Comparison of ENCODE assay signal across 8 cellular contexts in the genomic region with DNA sequence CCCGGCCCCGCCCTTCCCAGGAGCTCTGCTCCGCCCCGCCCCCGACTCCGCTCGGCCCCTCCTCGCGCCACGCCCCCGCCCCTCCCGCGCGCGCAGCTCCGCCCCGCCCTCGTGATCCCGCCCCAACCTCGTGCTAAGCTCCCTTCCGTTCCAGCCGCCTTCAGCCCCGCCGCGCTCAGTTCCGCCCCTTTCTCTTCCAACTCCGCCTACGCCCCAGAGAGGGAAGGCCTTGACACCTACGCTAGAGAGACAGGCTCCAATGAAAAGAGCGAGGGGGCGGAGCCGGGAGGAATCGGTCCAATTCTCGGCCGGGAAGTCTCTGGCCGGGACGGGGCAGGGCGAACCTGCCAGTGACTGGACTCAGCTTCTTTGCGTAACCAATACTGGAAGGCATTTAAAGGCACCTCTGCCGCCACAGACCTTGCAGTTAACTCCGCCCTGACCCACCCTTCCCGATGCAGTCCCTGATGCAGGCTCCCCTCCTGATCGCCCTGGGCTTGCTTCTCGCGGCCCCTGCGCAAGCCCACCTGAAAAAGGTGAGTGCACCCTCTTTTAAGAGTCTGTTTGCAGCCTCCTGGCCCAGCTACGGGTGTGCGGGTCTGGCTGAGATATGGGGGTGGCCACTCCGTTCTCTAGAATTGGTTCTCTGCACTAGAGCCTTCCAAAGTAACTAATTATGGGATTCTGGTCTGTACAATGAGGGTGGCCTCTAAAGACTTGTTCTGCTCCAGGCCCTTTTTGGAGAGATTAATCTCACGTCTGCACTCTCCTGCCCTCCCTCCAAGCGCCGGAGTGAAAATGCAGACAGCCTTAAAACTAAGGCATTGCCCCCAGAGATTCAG. TPM values are rescaled to one million over a fixed set of nuclear protein-coding genes. Genes with fewer than 3 reads are reported as not detected.
DNase-seq lines count a peak whose midpoint lies in the region; ATAC-seq and TF ChIP-seq lines count a peak whose summit lies in the region.

Gene GM2A, plus strand, starts transcription at position 424 of the 842 bp plus-strand sequence. Its CDS starts 32 bp downstream, at position 456.

- H3K4me2 ChIP-seq in Karpas-422 (ENCODE audit: low read depth, low read length, poor library complexity, severe bottlenecking), result peak within 1 kb of the TSS; percentile 89

- peaks cover 62% of the 10 kb centered on the region for H3K4me1 ChIP-seq in Karpas-422 (ENCODE audit: low read length)
- H3K4me1 ChIP-seq in esophagus muscularis mucosa, result peaks cover 31 to 51% (median 39%) of the 10 kb centered on the region in 4 donors
- H3K4me1 ChIP-seq in muscle layer of duodenum (ENCODE audit: control insufficient read depth in 1 of 2, insufficient read depth in 2 of 2, low read length in 2 of 2), result peaks cover 6 to 19% of the 10 kb centered on the region in 2 donors

- H3K4me3 ChIP-seq in Karpas-422 (ENCODE audit: low read length) (peak within 1 kb of the TSS; percentile 83), esophagus muscularis mucosa (peak within 1 kb of the TSS; percentile 54 to 75 (median 66)), muscle layer of duodenum (ENCODE audit: low read depth in 1 of 2, low read length in 2 of 2) (peak within 1 kb of the TSS; percentile 70 to 81)

- peak within 1 kb of the TSS; percentile 89 for H3K9ac ChIP-seq in Karpas-422 (ENCODE audit: low read length)

- peak within 1 kb of the TSS; percentile 76 for H2AFZ ChIP-seq in Karpas-422 (ENCODE audit: low read length)

- no peaks in the 10 kb centered on the region for H3K9me3 ChIP-seq in Karpas-422 (ENCODE audit: low read length)
- H3K9me3 ChIP-seq in esophagus muscularis mucosa, result no peaks in the 10 kb centered on the region
- H3K9me3 ChIP-seq in muscle layer of duodenum (ENCODE audit: control insufficient read depth in 1 of 2, low read length in 2 of 2), result no peaks in the 10 kb centered on the region

- ATAC-seq in GM21825 (IDR thresholded peaks at IDR 0.05; ENCODE audit: unreplicated experiment), result peak; percentile 87

- TF ChIP-seq CTCF in esophagus muscularis mucosa (IDR thresholded peaks at IDR 0.05), result no peak

- peak; percentile 90 for DNase-seq in DMS79 treated with DMSO at 0.1 percent for 48 hours (lab: John Stamatoyannopoulos, UW)
- peak; percentile 100 for DNase-seq in Karpas-422
- DNase-seq in RKO (ENCODE audit: low spot score), result peak; percentile 99
- DNase-seq in activated T-helper 1 cell treated with Interleukin-2 at 50 U/mL for 16 hours (ENCODE audit: low read depth), result peak; percentile 97
- DNase-seq in esophagus muscularis mucosa (ENCODE audit: extremely low spot score), result peak; percentile 100
- DNase-seq in stimulated activated CD8-positive, alpha-beta memory T cell treated with anti-CD3 and anti-CD28 coated beads, Interleukin-7, amount 100 ng/mL, for 4 hours (ENCODE audit: low read depth in 2 of 2), result peak; percentile 97

- intact Hi-C loops in esophagus muscularis mucosa (cut with DNase I), result no loop called here

- TF ChIP-seq POLR2A in esophagus muscularis mucosa (IDR thresholded peaks at IDR 0.05; ENCODE audit: low read depth), result peak; percentile 65

- no peak for TF ChIP-seq EP300 in esophagus muscularis mucosa (IDR thresholded peaks at IDR 0.05)

- H3K27ac ChIP-seq in Karpas-422 (ENCODE audit: low read length), result peak within 1 kb of the TSS; percentile 87
- H3K27ac ChIP-seq in esophagus muscularis mucosa (replicated peaks in 1 of 4), result peak within 1 kb of the TSS; percentile 77 to 84 (median 82)
- peak within 1 kb of the TSS; percentile 70 for H3K27ac ChIP-seq in muscle layer of duodenum (ENCODE audit: low read length)

- no peaks in the 10 kb centered on the region for H3K9me2 ChIP-seq in Karpas-422 (replicated peaks; ENCODE audit: insufficient read depth, low read length)

- H4K20me1 ChIP-seq in Karpas-422 (ENCODE audit: insufficient read depth, low read depth, low read length), result peaks cover 12% of the 10 kb centered on the region

- H3K36me3 ChIP-seq in Karpas-422 (ENCODE audit: insufficient read depth, low read length) (no peaks in the 10 kb centered on the region; the same call in 1 of the 2 replicates), esophagus muscularis mucosa (peaks cover 0 to 2% (median 0%) of the 10 kb centered on the region in 4 donors), muscle layer of duodenum (ENCODE audit: control insufficient read depth in 1 of 2, insufficient read depth in 2 of 2, low read length in 2 of 2) (no peaks in the 10 kb centered on the region)

- under 1% methylated on average over 36 of the region's 52 CpGs for WGBS in esophagus muscularis mucosa

- H3K79me2 ChIP-seq in Karpas-422 (ENCODE audit: low read length), result peaks cover 50% of the 10 kb centered on the region

- H3K27me3 ChIP-seq in Karpas-422 (ENCODE audit: low read length) (no peaks in the 10 kb centered on the region), esophagus muscularis mucosa (no peaks in the 10 kb centered on the region), muscle layer of duodenum (ENCODE audit: low read depth, low read length) (no peaks in the 10 kb centered on the region)

RNA-seq across cellular contexts. Expression of gene GM2A, which starts in this region (rescaled TPM):
- total RNA-seq in Karpas-422 (2014; rRNA removed; shearing (Covaris generic); ENCODE audit: low replicate concordance), result 132 and 133 TPM in 2 replicates
- 10 to 100 TPM; 28.3 to 32.0 (median 30.1) TPM for total RNA-seq in esophagus muscularis mucosa

Comparison
In these comparisons a context has a peak if more than half of its experiments do, and no peak if none do; other contexts are left out.
1. Peak in every context shown above with its lines: DNase-seq, ATAC-seq, H3K4me3 ChIP-seq and H3K27ac ChIP-seq.